Comparison of ENCODE assay signal across 8 cellular contexts in the genomic region with DNA sequence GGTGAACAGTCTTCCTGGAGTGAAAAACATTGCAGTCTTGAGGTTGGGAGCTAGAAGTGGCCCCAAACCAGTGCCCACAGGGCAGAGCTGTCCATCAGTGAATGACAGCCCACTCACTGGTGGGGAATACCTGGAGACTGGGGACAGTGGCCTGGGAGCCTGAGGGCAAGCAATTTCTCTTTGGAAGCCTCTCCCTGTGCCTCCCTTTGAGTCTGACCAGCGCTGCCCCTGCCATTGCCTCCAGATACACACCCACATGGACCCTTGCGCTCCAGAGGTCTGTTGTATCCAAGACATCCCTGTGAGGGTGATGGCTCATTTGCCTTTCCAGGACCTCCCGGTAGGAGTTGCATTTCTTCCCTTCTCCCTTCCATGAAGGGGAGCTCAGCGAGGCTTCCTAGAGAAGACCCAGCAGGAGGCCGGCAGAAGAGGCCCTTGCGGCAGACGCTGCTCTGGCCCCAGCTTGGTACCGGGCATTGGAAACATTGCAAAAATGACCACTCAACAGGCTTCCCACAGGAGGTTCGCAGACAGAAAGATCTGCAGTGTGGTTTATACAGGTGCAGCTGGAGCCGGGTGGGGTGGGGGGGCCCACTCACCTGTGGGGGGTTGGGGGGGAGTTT. TPM values are rescaled to one million over a fixed set of nuclear protein-coding genes. Genes with fewer than 3 reads are reported as not detected.
DNase-seq lines count a peak whose midpoint lies in the region; ATAC-seq and TF ChIP-seq lines count a peak whose summit lies in the region.

No MANE protein-coding gene starts in this region.

- H3K27me3 Mint-ChIP-seq in activated CD8-positive, alpha-beta T cell treated with anti-CD3 and anti-CD28 coated beads for 36 hours = no peaks in the 10 kb centered on the region

- CTCF ChIA-PET in activated CD8-positive, alpha-beta T cell treated with anti-CD3 and anti-CD28 coated beads for 36 hours (lab: Charles Lee) = interaction anchor here (0.6 to 11.3 kb wide), 19 partner anchors 9 to 153 kb away, joined by 3 to 134 read pairs (median 8); a partner anchor contains a TSS

- TF ChIP-seq CTCF in HL-60 (IDR thresholded peaks at IDR 0.05; ENCODE audit: insufficient read depth, low read length) = no peak
- TF ChIP-seq CTCF in activated CD8-positive, alpha-beta T cell treated with anti-CD3 and anti-CD28 coated beads for 36 hours (IDR thresholded peaks at IDR 0.05) = no peak
- no peak for TF ChIP-seq CTCF in right atrium auricular region (IDR thresholded peaks at IDR 0.05)
- no peak for TF ChIP-seq CTCF in spleen (IDR thresholded peaks at IDR 0.05 in 8 of 11, conservative IDR thresholded peaks at IDR 0.05 in 3 of 11)

- no peak for TF ChIP-seq POLR2A in spleen (IDR thresholded peaks at IDR 0.05)

- H3K36me3 Mint-ChIP-seq in activated CD8-positive, alpha-beta T cell treated with anti-CD3 and anti-CD28 coated beads for 36 hours (ENCODE audit: low read depth) = peaks cover 44% of the 10 kb centered on the region

- 53 to 84% (median 69%) methylated on average over 7 to 10 of the region's 10 CpGs for WGBS in spleen, 5 donors

- peaks cover 100% of the 10 kb centered on the region for H3K4me1 Mint-ChIP-seq in activated CD8-positive, alpha-beta T cell treated with anti-CD3 and anti-CD28 coated beads for 36 hours (ENCODE audit: low read depth)

- peak overlapping the region; percentile 99 for H3K27ac Mint-ChIP-seq in activated CD8-positive, alpha-beta T cell treated with anti-CD3 and anti-CD28 coated beads for 36 hours

- H3K27me3 ChIP-seq in HL-60 (ENCODE audit: insufficient read depth, poor library complexity, severe bottlenecking) (no peaks in the 10 kb centered on the region), right atrium auricular region (no peaks in the 10 kb centered on the region), spleen (replicated peaks in 1 of 7) (no peaks in the 10 kb centered on the region)

- ATAC-seq in activated CD8-positive, alpha-beta T cell treated with anti-CD3 and anti-CD28 coated beads for 36 hours = no peak
- ATAC-seq in HG03520 (IDR thresholded peaks at IDR 0.05; ENCODE audit: unreplicated experiment) = no peak

- no peaks in the 10 kb centered on the region for H3K36me3 ChIP-seq in right atrium auricular region
- H3K36me3 ChIP-seq in spleen = no peaks in the 10 kb centered on the region

- peaks cover 3% of the 10 kb centered on the region for H3K9me3 Mint-ChIP-seq in activated CD8-positive, alpha-beta T cell treated with anti-CD3 and anti-CD28 coated beads for 36 hours

- intact Hi-C loops in activated CD8-positive, alpha-beta T cell treated with anti-CD3 and anti-CD28 coated beads for 36 hours (cut with micrococcal nuclease) = loop anchor here (5.0 kb wide), 1 partner anchor 122 kb away; no protein-coding TSS in a partner anchor
- intact Hi-C loops in spleen (cut with DNase I; ENCODE audit: low total_unique reads) (loop anchor here (10.0 kb wide), 1 partner anchor 70 kb away; no protein-coding TSS in a partner anchor), head of caudate nucleus (cut with DNase I) (loop anchor here (5.0 to 10.0 kb wide), 3 partner anchors 38 to 150 kb away; a partner anchor contains a TSS)

- DNase-seq in HL-60 (ENCODE audit: low read depth in 1 of 2, low spot score in 1 of 2) (no peak), right atrium auricular region (ENCODE audit: low spot score) (no peak), spleen (peak; percentile 74), H4 (ENCODE audit: low spot score) (no peak), AG08396 (ENCODE audit: low spot score) (no peak), head of caudate nucleus (no peak)
- DNase-seq in activated CD8-positive, alpha-beta T cell treated with anti-CD3 and anti-CD28 coated beads for 36 hours = peak; percentile 20

- POLR2A ChIA-PET in activated CD8-positive, alpha-beta T cell treated with anti-CD3 and anti-CD28 coated beads for 36 hours (lab: Charles Lee) = interaction anchor here (0.7 to 18.7 kb wide), 19 partner anchors 8 to 150 kb away, joined by 3 to 444 read pairs (median 5); a partner anchor contains a TSS

- H3K27ac ChIP-seq in HL-60 (replicated peaks) (peak overlapping the region; percentile 94), right atrium auricular region (peak overlapping the region; percentile 90 to 96), spleen (peak overlapping the region; percentile 27 to 100 (median 96))

- H3K9me3 ChIP-seq in right atrium auricular region (no peaks in the 10 kb centered on the region), spleen (peaks cover 0 to 5% (median 0%) of the 10 kb centered on the region in 8 donors)

- no peak overlapping the region for H3K4me3 ChIP-seq in HL-60 (replicated peaks; ENCODE audit: insufficient read depth, low read length)
- peak overlapping the region in 1 of 2 donors; percentile 47 for H3K4me3 ChIP-seq in right atrium auricular region
- H3K4me3 ChIP-seq in spleen = peak overlapping the region in 5 of 8 donors; percentile 7 to 57 (median 25)

- peaks cover 0 to 92% of the 10 kb centered on the region in 2 donors for H3K4me1 ChIP-seq in right atrium auricular region
- H3K4me1 ChIP-seq in spleen = peaks cover 22 to 100% (median 100%) of the 10 kb centered on the region in 6 donors

- H3K4me3 Mint-ChIP-seq in activated CD8-positive, alpha-beta T cell treated with anti-CD3 and anti-CD28 coated beads for 36 hours = peak overlapping the region; percentile 78

RNA-seq across cellular contexts. Expression of a gene that starts 38.5 kb away (rescaled TPM):
- 100 to 1,000 TPM; 163 to 175 TPM for total RNA-seq in activated CD8-positive, alpha-beta T cell treated with anti-CD3 and anti-CD28 coated beads for 36 hours
- total RNA-seq in right atrium auricular region (10 to 100 TPM; 52.8 to 54.6 TPM), spleen (100 to 1,000 TPM in 1 of 7 donors, 10 to 100 TPM in 6; 71.6 to 111 (median 85.8) TPM)
- polyA plus RNA-seq in spleen = 10 to 100 TPM; 21.8 to 43.3 (median 43.1) TPM
- 12.0 and 20.8 TPM in 2 replicates for total RNA-seq in H4 (2014; rRNA removed; shearing (Covaris generic))

Comparison
In these comparisons a context has a peak if more than half of its experiments do, and no peak if none do; other contexts are left out.
1. DNase-seq: peak in activated CD8-positive, alpha-beta T cell treated with anti-CD3 and anti-CD28 coated beads for 36 hours (single experiment) and spleen (single experiment); none in HL-60 (0 of 2), right atrium auricular region (single experiment), H4 (single experiment), AG08396 (single experiment) and head of caudate nucleus (0 of 42).
2. Peak in every context shown above with its lines, with median percentiles within 50 percentile points of each other: H3K27ac ChIP-seq.